8 cellular contexts compared by ENCODE assay signal in the genomic region with DNA sequence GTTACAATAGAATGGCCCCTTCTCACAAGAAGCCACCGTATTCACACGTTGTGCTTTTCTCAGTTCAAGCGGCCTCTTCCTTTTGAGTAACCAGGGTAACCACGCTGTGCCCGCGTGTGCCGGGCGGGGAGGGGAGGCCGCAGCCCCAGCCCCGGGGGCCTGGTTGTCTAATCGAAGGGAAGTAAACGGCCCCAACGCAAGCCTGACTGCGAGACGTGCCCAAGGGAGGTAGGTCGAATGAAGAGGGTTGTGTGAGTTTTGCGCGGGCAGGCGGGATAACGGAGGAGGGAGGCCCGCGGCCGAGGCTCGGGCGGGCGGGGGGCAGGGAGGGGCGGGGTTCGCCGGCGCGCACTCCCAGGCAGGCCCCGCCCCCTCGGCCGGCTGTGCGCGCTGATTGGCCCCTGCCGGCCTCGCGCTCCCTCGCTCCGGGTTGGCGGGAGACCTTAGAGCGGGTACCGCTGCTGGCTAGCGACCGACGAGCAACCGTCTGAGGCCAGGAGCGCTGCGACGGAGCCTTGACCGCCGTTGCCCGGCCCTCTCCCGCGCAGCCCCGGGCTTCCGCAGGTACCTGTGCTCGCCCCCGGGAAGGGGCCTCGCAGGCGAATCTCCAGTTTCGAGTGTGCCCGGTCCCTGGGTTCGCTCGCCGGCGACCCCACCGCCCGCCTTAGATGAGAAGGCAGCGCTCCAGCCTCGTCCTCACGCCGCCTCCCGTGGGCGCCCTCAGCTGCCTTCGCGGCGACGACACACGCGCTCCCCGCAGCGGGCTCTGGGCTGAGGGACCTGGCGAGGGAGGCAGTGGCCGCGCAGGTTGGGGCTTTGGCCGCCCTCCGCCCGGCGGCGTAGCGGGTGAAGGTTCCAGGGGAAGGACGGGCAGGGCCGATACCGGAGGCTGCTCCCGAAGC. TPM values are rescaled to one million over a fixed set of nuclear protein-coding genes. Genes with fewer than 3 reads are reported as not detected.
DNase-seq lines count a peak whose midpoint lies in the region; ATAC-seq and TF ChIP-seq lines count a peak whose summit lies in the region.

Gene SPDYA, plus strand, starts transcription at position 451 of the 902 bp plus-strand sequence. CDS start 5,181 bp downstream, outside the sequence.

- no peak within 1 kb of the TSS; the same call in 1 of the 2 replicates for H3K27ac ChIP-seq in DOHH2 (ENCODE audit: low read depth, low read length)
- no peak within 1 kb of the TSS for H3K27ac ChIP-seq in colonic mucosa

- peaks cover 16% of the 10 kb centered on the region for H3F3A ChIP-seq in DOHH2 (ENCODE audit: control insufficient read depth, insufficient read depth)

- TF ChIP-seq CTCF in DOHH2 (IDR thresholded peaks at IDR 0.05; ENCODE audit: low read depth, low read length, poor library complexity, severe bottlenecking) (no peak), colonic mucosa (IDR thresholded peaks at IDR 0.05) (no peak)

- H3K4me3 ChIP-seq in DOHH2 (ENCODE audit: low read length) (peak within 1 kb of the TSS; percentile 73), colonic mucosa (peak within 1 kb of the TSS; percentile 45)

- H3K4me2 ChIP-seq in DOHH2 (ENCODE audit: low read length): peak within 1 kb of the TSS; percentile 76

- no peaks in the 10 kb centered on the region for H4K20me1 ChIP-seq in DOHH2 (ENCODE audit: control insufficient read depth, insufficient read depth, low read depth, low read length)

- no peaks in the 10 kb centered on the region for H3K79me2 ChIP-seq in DOHH2 (ENCODE audit: control insufficient read depth, low read length)

- ATAC-seq in GM21825 (IDR thresholded peaks at IDR 0.05; ENCODE audit: unreplicated experiment) (peak; percentile 86), left colon (peak; percentile 92)

- H3K27me3 ChIP-seq in DOHH2 (ENCODE audit: control insufficient read depth, low read length) (peaks cover under 1% of the 10 kb centered on the region), colonic mucosa (no peaks in the 10 kb centered on the region)

- peak within 1 kb of the TSS in 1 of 2 donors; percentile 31 for H3K9ac ChIP-seq in colonic mucosa (ENCODE audit: low read depth in 2 of 2, low read length in 2 of 2)

- no peaks in the 10 kb centered on the region for H3K9me2 ChIP-seq in DOHH2 (replicated peaks; ENCODE audit: control insufficient read depth, low read length)

- intact Hi-C loops in colonic mucosa (cut with DNase I): no loop called here
- intact Hi-C loops in left colon (cut with DNase I, micrococcal nuclease): no loop called here

- DNase-seq in NAMALWA (ENCODE audit: low spot score) (peak; percentile 85), colonic mucosa (peak; percentile 82), left colon (peak; percentile 68 to 79), NCI-H1930 (lab: John Stamatoyannopoulos, UW) (no peak)
- DNase-seq in activated CD4-positive, alpha-beta T cell treated with anti-CD3 and anti-CD28 coated beads for 4 hours: peak; percentile 80 to 83
- peak; percentile 83 for DNase-seq in stimulated activated CD4-positive, alpha-beta T cell treated with anti-CD3 and anti-CD28 coated beads, Interleukin-1b, Interleukin-23, amount 100 ng/mL, for 48 hours

- H3K4me1 ChIP-seq in DOHH2 (ENCODE audit: control insufficient read depth, low read length): peaks cover 14% of the 10 kb centered on the region
- H3K4me1 ChIP-seq in colonic mucosa: peaks cover 7% of the 10 kb centered on the region

- no peaks in the 10 kb centered on the region for H3K9me3 ChIP-seq in DOHH2 (ENCODE audit: control insufficient read depth, insufficient read depth, low read length)
- H3K9me3 ChIP-seq in colonic mucosa: no peaks in the 10 kb centered on the region

- H3K36me3 ChIP-seq in DOHH2 (ENCODE audit: control insufficient read depth, low read length): no peaks in the 10 kb centered on the region
- no peaks in the 10 kb centered on the region for H3K36me3 ChIP-seq in colonic mucosa

RNA-seq across cellular contexts. Expression of gene SPDYA, which starts in this region (rescaled TPM):
- total RNA-seq in colonic mucosa (1 to 10 TPM in 1 of 2 donors, under 1 TPM in 1; 0.42 to 1.1 TPM), left colon (1 to 10 TPM; 1.5 to 1.6 TPM)

Comparison
In these comparisons a context has a peak if more than half of its experiments do, and no peak if none do; other contexts are left out.
1. DNase-seq: peak in NAMALWA (single experiment), activated CD4-positive, alpha-beta T cell treated with anti-CD3 and anti-CD28 coated beads for 4 hours (2 of 2), colonic mucosa (single experiment), left colon (2 of 2) and stimulated activated CD4-positive, alpha-beta T cell treated with anti-CD3 and anti-CD28 coated beads, Interleukin-1b, Interleukin-23, amount 100 ng/mL, for 48 hours (single experiment); none in NCI-H1930 (0 of 2).